20 cellular contexts compared by ENCODE assay signal in the genomic region with DNA sequence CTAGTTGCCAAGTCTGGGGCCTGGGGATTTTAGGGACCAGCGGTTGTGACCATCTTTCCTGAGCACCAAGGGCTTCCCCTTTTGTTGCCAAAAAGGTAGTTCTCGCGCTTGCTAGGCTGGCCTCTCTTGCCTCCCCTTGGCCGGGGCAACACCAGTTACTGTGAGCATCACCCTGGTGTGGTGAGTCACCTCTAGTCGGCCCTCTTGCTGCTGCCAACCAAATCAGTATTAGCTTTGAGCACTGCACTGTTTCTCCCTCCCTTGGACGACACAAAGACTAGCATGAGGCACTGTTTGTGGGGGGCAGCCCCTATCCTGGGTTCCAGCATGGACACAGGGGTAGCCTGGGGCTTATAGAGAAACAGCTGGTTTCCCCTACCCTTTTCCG. TPM values are rescaled to one million over a fixed set of nuclear protein-coding genes. Genes with fewer than 3 reads are reported as not detected.
A peak's percentile ranks its signal among the peaks of the same experiment; 100 is the strongest.
DNase-seq lines count a peak whose midpoint lies in the region; TF ChIP-seq lines count a peak whose summit lies in the region.
"Had no signal": no experiment of that assay in that cellular context is flagged by ENCODE, and none has a peak within 500 bp of the region (broad histone marks: within the 10 kb centered on the region; RNA-seq: fewer than 3 reads in every experiment).

No MANE protein-coding gene starts in this region.

- H3K27me3 Mint-ChIP-seq in nephron progenitor cell (ENCODE audit: low read depth, poor library complexity): no peaks in the 10 kb centered on the region
- H3K27me3 Mint-ChIP-seq: naive thymus-derived CD4-positive, alpha-beta T cell had no signal

- H3K9me3 Mint-ChIP-seq in nephron progenitor cell: no peaks in the 10 kb centered on the region
- H3K9me3 Mint-ChIP-seq: activated naive CD4-positive, alpha-beta T cell treated with anti-CD3 and anti-CD28 coated beads for 36 hours; GM23338; stimulated activated memory B cell treated with anti-CD40 and anti-IgM and Interleukin-4, amounts not matched to agents 10 μg/mL and 1 μg/mL and 100 μg/mL, for 72 hours had no signal

- DNase-seq in EH (ENCODE audit: low read depth) (peak; percentile 69), RPMI7951 (ENCODE audit: low read depth) (peak; percentile 50), epidermal melanocyte (ENCODE audit: insufficient read length, low spot score) (peak; percentile 14), nephron progenitor cell (no peak), islet precursor cell (no peak), DMS153 treated with DMSO at 0.1 percent for 48 hours (lab: John Stamatoyannopoulos, UW; ENCODE audit: unreplicated experiment) (no peak), NCI-H146 (lab: John Stamatoyannopoulos, UW) (no peak), dedifferentiated amniotic fluid mesenchymal stem cell (ENCODE audit: extremely low spot score) (no peak)
- DNase-seq: activated CD8-positive, alpha-beta memory T cell treated with anti-CD3 and anti-CD28 coated beads for 24 hours; activated naive CD4-positive, alpha-beta T cell treated with anti-CD3 and anti-CD28 coated beads for 36 hours; cortex of kidney; KG1; kidney glomerular epithelial cell; naive thymus-derived CD4-positive, alpha-beta T cell; NCI-H2081 treated with DMSO at 0.1 percent for 48 hours; NCI-H82; stimulated activated CD4-positive, alpha-beta T cell treated with anti-CD3 and anti-CD28 coated beads, Interleukin-4, amount 100 ng/mL, for 24 hours had no signal

- no peaks in the 10 kb centered on the region for H3K4me1 Mint-ChIP-seq in nephron progenitor cell
- H3K4me1 Mint-ChIP-seq: GM23338; naive thymus-derived CD4-positive, alpha-beta T cell; stimulated activated memory B cell treated with anti-CD40 and anti-IgM and Interleukin-4, amounts not matched to agents 10 μg/mL and 1 μg/mL and 100 μg/mL, for 72 hours had no signal

- H3K27ac Mint-ChIP-seq in nephron progenitor cell: peak overlapping the region; percentile 42
- H3K27ac Mint-ChIP-seq: activated naive CD4-positive, alpha-beta T cell treated with anti-CD3 and anti-CD28 coated beads for 36 hours; GM23338; stimulated activated memory B cell treated with anti-CD40 and anti-IgM and Interleukin-4, amounts not matched to agents 10 μg/mL and 1 μg/mL and 100 μg/mL, for 72 hours had no signal

- H3K4me3 Mint-ChIP-seq in nephron progenitor cell: no peak overlapping the region
- H3K4me3 Mint-ChIP-seq: activated naive CD4-positive, alpha-beta T cell treated with anti-CD3 and anti-CD28 coated beads for 36 hours; GM23338; naive thymus-derived CD4-positive, alpha-beta T cell; stimulated activated memory B cell treated with anti-CD40 and anti-IgM and Interleukin-4, amounts not matched to agents 10 μg/mL and 1 μg/mL and 100 μg/mL, for 72 hours had no signal

- peaks cover 47% of the 10 kb centered on the region for H3K36me3 Mint-ChIP-seq in nephron progenitor cell (ENCODE audit: low read depth)

- TF ChIP-seq CTCF in nephron progenitor cell (IDR thresholded peaks at IDR 0.05): no peak

RNA-seq across cellular contexts. Expression of gene SYDE1, which starts 6.9 kb away (rescaled TPM):
- 15.0 and 23.3 TPM in 2 replicates for total RNA-seq in RPMI7951 (2014; rRNA removed; shearing (Covaris generic))

RNA-seq across cellular contexts. Expression of gene OR1I1, which starts 32.1 kb away (rescaled TPM):
- total RNA-seq in RPMI7951 (2014; rRNA removed; shearing (Covaris generic)): not detected in 2 replicates
- total RNA-seq: activated naive CD4-positive, alpha-beta T cell treated with anti-CD3 and anti-CD28 coated beads for 36 hours; GM23338; naive thymus-derived CD4-positive, alpha-beta T cell; renal cortical epithelial cell had no signal

Comparison
In these comparisons a context has a peak if more than half of its experiments do, and no peak if none do; other contexts are left out.
1. DNase-seq: peak in EH (single experiment), RPMI7951 (single experiment) and epidermal melanocyte (single experiment); none in nephron progenitor cell (single experiment), islet precursor cell (single experiment), DMS153 treated with DMSO at 0.1 percent for 48 hours (single experiment), NCI-H146 (single experiment) and dedifferentiated amniotic fluid mesenchymal stem cell (single experiment).